In the genomic region with DNA sequence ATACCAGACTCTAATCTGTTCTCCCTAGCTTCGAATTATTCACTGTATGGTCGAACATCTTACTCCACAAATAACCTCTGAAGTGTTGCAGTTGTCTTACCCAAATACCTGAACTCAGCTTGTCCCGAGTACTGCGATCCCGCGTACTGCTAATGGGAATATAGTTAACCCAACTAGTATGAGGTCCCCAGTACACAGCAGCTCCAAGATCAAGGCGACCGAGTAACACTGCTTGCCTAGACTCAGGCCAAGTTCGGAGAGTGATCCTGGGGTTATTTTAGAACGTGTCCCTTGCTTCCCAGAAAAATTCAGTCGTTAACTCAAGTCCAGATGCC, we compare ENCODE assay signal across 8 cellular contexts. TPM values are rescaled to one million over a fixed set of nuclear protein-coding genes. Genes with fewer than 3 reads are reported as not detected.
DNase-seq lines count a peak whose midpoint lies in the region; ATAC-seq and TF ChIP-seq lines count a peak whose summit lies in the region.

No MANE protein-coding gene starts in this region.

- H3K27ac ChIP-seq in ascending aorta (peak overlapping the region; percentile 97 to 98), temporal lobe (ENCODE audit: low read depth, low read length) (peak overlapping the region; percentile 91)

- H3K27me3 ChIP-seq in ascending aorta (no peaks in the 10 kb centered on the region), kidney epithelial cell (ENCODE audit: control insufficient read depth, insufficient read depth, low read length) (no peaks in the 10 kb centered on the region)

- no peak for DNase-seq in GM12864 (ENCODE audit: low read depth)
- DNase-seq in ascending aorta (ENCODE audit: low spot score in 2 of 2) = no peak
- no peak for DNase-seq in kidney epithelial cell (ENCODE audit: low read depth)
- no peak for DNase-seq in DMS 273 treated with DMSO at 0.1 percent for 48 hours (lab: John Stamatoyannopoulos, UW)
- DNase-seq in MV-4-11 (lab: John Stamatoyannopoulos, UW) = no peak
- no peak for DNase-seq in CD1c-positive myeloid dendritic cell (ENCODE audit: extremely low spot score)

- TF ChIP-seq CTCF in GM12864 (IDR thresholded peaks at IDR 0.05; ENCODE audit: low read depth, low read length, missing control alignments) (no peak), ascending aorta (IDR thresholded peaks at IDR 0.05) (no peak), kidney epithelial cell (IDR thresholded peaks at IDR 0.05; ENCODE audit: insufficient read depth, low read length, poor library complexity, severe bottlenecking) (no peak)

- H3K4me1 ChIP-seq in ascending aorta = peaks cover 0 to 7% of the 10 kb centered on the region in 2 donors

- peak; percentile 1 for ATAC-seq in HG03354 (IDR thresholded peaks at IDR 0.05; ENCODE audit: poor library complexity, severe bottlenecking, unreplicated experiment)

- peak overlapping the region; percentile 92 for H3K4me3 ChIP-seq in GM12864 (ENCODE audit: low read depth, low read length)
- H3K4me3 ChIP-seq in ascending aorta = peak overlapping the region; percentile 82 to 92
- H3K4me3 ChIP-seq in kidney epithelial cell (ENCODE audit: low read depth, low read length) = peak overlapping the region; percentile 86

- intact Hi-C loops in ascending aorta (cut with DNase I) = loop anchor here (10.0 kb wide), 2 partner anchors 350 to 1120 kb away; partner anchors contain the start of genes GOLT1B and RECQL

- no peaks in the 10 kb centered on the region for H3K9me3 ChIP-seq in ascending aorta

- no peaks in the 10 kb centered on the region for H3K36me3 ChIP-seq in ascending aorta
- H3K36me3 ChIP-seq in kidney epithelial cell (ENCODE audit: control insufficient read depth, insufficient read depth, low read length) = no peaks in the 10 kb centered on the region

RNA-seq across cellular contexts. Expression of gene ETNK1, which starts 0.4 kb away (rescaled TPM):
- 13.9 TPM for total RNA-seq in ascending aorta
- 24.6 and 27.4 TPM in 2 replicates for total RNA-seq in kidney epithelial cell
- 63.4 TPM for total RNA-seq in temporal lobe
